ENCODE assay signal across 8 cellular contexts in genomic region chr18:21740724-21741510, GRCh38. TPM values are rescaled to one million over a fixed set of nuclear protein-coding genes. Genes with fewer than 3 reads are reported as not detected.
A peak's percentile ranks its signal among the peaks of the same experiment; 100 is the strongest.
DNase-seq lines count a peak whose midpoint lies in the region; ATAC-seq and TF ChIP-seq lines count a peak whose summit lies in the region.

TSS of gene MIB1 (plus strand) at chr18:21740792. CDS start at chr18:21741584, 792 bp downstream.

- TF ChIP-seq EP300 in neural cell (conservative IDR thresholded peaks at IDR 0.05; ENCODE audit: poor library complexity, severe bottlenecking), result peak; percentile 55

- H3K36me3 ChIP-seq in NT2/D1 (ENCODE audit: insufficient read depth, insufficient read length, low read length) (no peaks in the 10 kb centered on the region), neural cell (ENCODE audit: insufficient read depth, low read length) (no peaks in the 10 kb centered on the region), urinary bladder (ENCODE audit: insufficient read depth) (no peaks in the 10 kb centered on the region)

- H3K4me3 ChIP-seq in NT2/D1 (ENCODE audit: insufficient read length, low read depth), result peak within 1 kb of the TSS; percentile 89
- peak within 1 kb of the TSS; percentile 85 to 89 for H3K4me3 ChIP-seq in foreskin fibroblast (ENCODE audit: low read depth in 1 of 2, low read length in 2 of 2)
- H3K4me3 ChIP-seq in neural cell (ENCODE audit: low read length), result peak within 1 kb of the TSS; percentile 99
- H3K4me3 ChIP-seq in urinary bladder (ENCODE audit: low read depth, low read length), result peak within 1 kb of the TSS; percentile 93

- peaks cover 8% of the 10 kb centered on the region for H3K9me3 Mint-ChIP-seq in activated T-helper 17 cell treated with anti-CD3 and anti-CD28 coated beads, Interleukin-2, amount 50 U/mL, for 72 hours

- H3K4me3 Mint-ChIP-seq in activated T-helper 17 cell treated with anti-CD3 and anti-CD28 coated beads, Interleukin-2, amount 50 U/mL, for 72 hours, result peak within 1 kb of the TSS; percentile 91

- peaks cover 27% of the 10 kb centered on the region for H3K36me3 Mint-ChIP-seq in activated T-helper 17 cell treated with anti-CD3 and anti-CD28 coated beads, Interleukin-2, amount 50 U/mL, for 72 hours (ENCODE audit: low read depth)

- H3K27ac ChIP-seq in neural cell (ENCODE audit: low read length) (peak within 1 kb of the TSS; percentile 94), urinary bladder (ENCODE audit: low read depth) (peak within 1 kb of the TSS; percentile 86)

- no peaks in the 10 kb centered on the region for H4K20me1 ChIP-seq in neural cell (ENCODE audit: insufficient read depth)

- H3K27ac Mint-ChIP-seq in activated T-helper 17 cell treated with anti-CD3 and anti-CD28 coated beads, Interleukin-2, amount 50 U/mL, for 72 hours, result peak within 1 kb of the TSS; percentile 94

- TF ChIP-seq CTCF in foreskin fibroblast (IDR thresholded peaks at IDR 0.05; ENCODE audit: low read depth, low read length) (no peak), neural cell (IDR thresholded peaks at IDR 0.05; ENCODE audit: poor library complexity, severe bottlenecking) (no peak)

- H3K79me2 ChIP-seq in neural cell (replicated peaks; ENCODE audit: insufficient read depth, low read length), result peaks cover 42% of the 10 kb centered on the region

- under 1% methylated on average over 94 of the region's 95 CpGs for WGBS in urinary bladder

- H3K27me3 ChIP-seq in NT2/D1 (ENCODE audit: insufficient read depth, insufficient read length), result no peaks in the 10 kb centered on the region
- no peaks in the 10 kb centered on the region for H3K27me3 ChIP-seq in neural cell (ENCODE audit: insufficient read depth, low read depth, low read length)

- H3F3A ChIP-seq in neural cell (ENCODE audit: insufficient read depth, low read length, poor library complexity, severe bottlenecking), result no peaks in the 10 kb centered on the region

- H3K27me3 Mint-ChIP-seq in activated T-helper 17 cell treated with anti-CD3 and anti-CD28 coated beads, Interleukin-2, amount 50 U/mL, for 72 hours, result no peaks in the 10 kb centered on the region

- peak; percentile 69 for ATAC-seq in GM19455 (IDR thresholded peaks at IDR 0.05; ENCODE audit: unreplicated experiment)
- peak; percentile 23 for ATAC-seq in HG03558 (IDR thresholded peaks at IDR 0.05; ENCODE audit: extremely low read depth, unreplicated experiment)
- ATAC-seq in activated T-helper 17 cell treated with anti-CD3 and anti-CD28 coated beads, Interleukin-2, amount 50 U/mL, for 72 hours (replicated peaks), result peak; percentile 70

- peak; percentile 91 for DNase-seq in D341Med (ENCODE audit: low spot score)
- peak; percentile 92 for DNase-seq in NT2/D1 (ENCODE audit: low read depth, low spot score)
- DNase-seq in foreskin fibroblast, result no peak

- H3K9ac ChIP-seq in NT2/D1 (ENCODE audit: insufficient read length, low read depth) (peak within 1 kb of the TSS; percentile 92), neural cell (ENCODE audit: low read length) (peak within 1 kb of the TSS; percentile 95)

- H3K9me3 ChIP-seq in NT2/D1 (ENCODE audit: insufficient read depth, low read length), result no peaks in the 10 kb centered on the region
- H3K9me3 ChIP-seq in neural cell (ENCODE audit: low read length), result no peaks in the 10 kb centered on the region

- H3K4me1 Mint-ChIP-seq in activated T-helper 17 cell treated with anti-CD3 and anti-CD28 coated beads, Interleukin-2, amount 50 U/mL, for 72 hours, result peaks cover 29% of the 10 kb centered on the region

- H2AFZ ChIP-seq in neural cell (ENCODE audit: low read depth, low read length), result peak within 1 kb of the TSS; percentile 61

- no peaks in the 10 kb centered on the region for H3K9me2 ChIP-seq in neural cell (ENCODE audit: insufficient read depth, low read length)

- TF ChIP-seq RAD21 in neural cell (conservative IDR thresholded peaks at IDR 0.05), result no peak

- H3K4me1 ChIP-seq in NT2/D1 (ENCODE audit: insufficient read depth, insufficient read length), result peaks cover 3% of the 10 kb centered on the region
- no peaks in the 10 kb centered on the region for H3K4me1 ChIP-seq in urinary bladder (ENCODE audit: insufficient read depth)

- H3K4me2 ChIP-seq in neural cell (ENCODE audit: low read length), result peak within 1 kb of the TSS; percentile 34

TF ChIP-seq in neural cell, 6 proteins besides CTCF, POLR2A, EP300 and RAD21:
- TF ChIP-seq MXI1 (conservative IDR thresholded peaks at IDR 0.05; ENCODE audit: poor library complexity, severe bottlenecking) (peak; percentile 42), TAF1 (IDR thresholded peaks at IDR 0.05; ENCODE audit: low read depth) (peak; percentile 99), POLR2AphosphoS5 (IDR thresholded peaks at IDR 0.05) (peak; percentile 98), EZH2 (IDR thresholded peaks at IDR 0.05; ENCODE audit: borderline replicate concordance, insufficient read depth, low read length, poor library complexity, severe bottlenecking) (no peak), REST (IDR thresholded peaks at IDR 0.05; ENCODE audit: borderline replicate concordance) (peak; percentile 98), SMC3 (conservative IDR thresholded peaks at IDR 0.05; ENCODE audit: poor library complexity) (no peak)

RNA-seq across cellular contexts. Expression of gene MIB1, which starts in this region (rescaled TPM):
- 10 to 100 TPM; 52.3 to 64.0 TPM for total RNA-seq in activated T-helper 17 cell treated with anti-CD3 and anti-CD28 coated beads, Interleukin-2, amount 50 U/mL, for 72 hours
- polyA plus RNA-seq in neural cell (61.9 and 68.3 TPM in 2 replicates), urinary bladder (14.0 TPM)
- polyA minus RNA-seq in neural cell, result 203 and 224 TPM in 2 replicates
- 103 TPM for total RNA-seq in urinary bladder

Comparison
In these comparisons a context has a peak if more than half of its experiments do, and no peak if none do; other contexts are left out.
1. DNase-seq: peak in D341Med (single experiment) and NT2/D1 (single experiment); none in foreskin fibroblast (0 of 2).
2. Peak in every context shown above with its lines, with median percentiles within 50 percentile points of each other: ATAC-seq and H3K4me3 ChIP-seq.